Comparison of ENCODE assay signal across 19 cellular contexts in the genomic region with DNA sequence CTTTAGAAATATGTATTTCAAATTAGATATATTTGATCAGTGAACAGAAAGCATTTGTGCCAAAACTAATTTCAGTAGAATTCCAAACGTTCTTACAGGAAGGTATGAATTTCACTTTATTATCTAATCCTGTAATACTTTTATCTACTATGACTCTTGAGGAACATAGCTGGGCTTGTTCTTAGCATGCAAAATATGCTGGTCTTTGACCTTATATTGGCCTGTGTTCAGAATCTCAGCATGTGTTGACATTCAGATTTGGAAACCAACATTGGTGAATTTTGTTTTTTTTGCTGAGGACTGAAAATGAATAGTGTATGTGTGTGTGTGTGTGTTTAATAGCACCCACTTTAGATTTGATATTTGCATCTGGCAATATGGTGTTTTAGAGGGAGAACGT.
"Had no signal": no experiment of that assay in that cellular context is flagged by ENCODE, and none has a peak within 500 bp of the region (broad histone marks: within the 10 kb centered on the region; RNA-seq: fewer than 3 reads in every experiment).

No MANE protein-coding gene starts in this region.

- H3K4me3 Mint-ChIP-seq: activated CD4-positive, alpha-beta T cell treated with anti-CD3 and anti-CD28 coated beads for 36 hours; activated naive CD8-positive, alpha-beta T cell; activated T-helper 1 cell treated with anti-CD3 and anti-CD28 coated beads, Interleukin-12 subunit alpha, Interleukin-12 subunit beta, Interleukin-2, Interleukin-4 antibody, amounts not matched to agents 30 ng/mL and 10 ng/mL and 1 ng/mL, durations not matched to agents 14 hours and 24 hours and 36 hours; immature natural killer cell; natural killer cell treated with Interleukin-12 subunit alpha and Interleukin-12 subunit beta and Interleukin-15 and Interleukin-18, amount 100 ng/mL, for 72 hours; stimulated activated naive B cell treated with anti-CD40 and anti-IgM and Interleukin-4, amounts not matched to agents 10 μg/mL and 1 μg/mL and 100 μg/mL, for 72 hours; WTC11 had no signal

- H3K27ac Mint-ChIP-seq: activated CD4-positive, alpha-beta T cell treated with anti-CD3 and anti-CD28 coated beads for 36 hours; activated naive CD8-positive, alpha-beta T cell; activated T-helper 1 cell treated with anti-CD3 and anti-CD28 coated beads, Interleukin-12 subunit alpha, Interleukin-12 subunit beta, Interleukin-2, Interleukin-4 antibody, amounts not matched to agents 30 ng/mL and 10 ng/mL and 1 ng/mL, durations not matched to agents 14 hours and 24 hours and 36 hours; immature natural killer cell; natural killer cell treated with Interleukin-12 subunit alpha and Interleukin-12 subunit beta and Interleukin-15 and Interleukin-18, amount 100 ng/mL, for 72 hours; stimulated activated naive B cell treated with anti-CD40 and anti-IgM and Interleukin-4, amounts not matched to agents 10 μg/mL and 1 μg/mL and 100 μg/mL, for 72 hours; WTC11 had no signal

- H3K27me3 ChIP-seq: brain microvascular endothelial cell, sigmoid colon, upper lobe of left lung had no signal

- H3K4me1 Mint-ChIP-seq: activated CD4-positive, alpha-beta T cell treated with anti-CD3 and anti-CD28 coated beads for 36 hours; stimulated activated naive B cell treated with anti-CD40 and anti-IgM and Interleukin-4, amounts not matched to agents 10 μg/mL and 1 μg/mL and 100 μg/mL, for 72 hours had no signal

- H3K4me3 ChIP-seq: lung, sigmoid colon, thoracic aorta, upper lobe of left lung had no signal

- DNase-seq: activated CD4-positive, alpha-beta T cell treated with anti-CD3 and anti-CD28 coated beads for 36 hours; activated CD4-positive, alpha-beta T cell treated with anti-CD3 and anti-CD28 coated beads, Interleukin-2, amount 50 U/mL, for 48 hours; activated gamma-delta T cell treated with Interleukin-2 at 50 U/mL for 16 hours; activated T-cell treated with anti-CD3 and anti-CD28 coated beads for 4 hours; brain microvascular endothelial cell; cerebellar nuclear complex; effector CD4-positive, alpha-beta T cell; immature natural killer cell; nucleus accumbens; sigmoid colon; stimulated activated naive B cell treated with anti-CD40 and anti-IgM and Interleukin-4, amounts not matched to agents 10 μg/mL and 1 μg/mL and 100 μg/mL, for 72 hours; SW 1271; upper lobe of left lung had no signal

- H3K9me3 Mint-ChIP-seq: activated T-helper 1 cell treated with anti-CD3 and anti-CD28 coated beads, Interleukin-12 subunit alpha, Interleukin-12 subunit beta, Interleukin-2, Interleukin-4 antibody, amounts not matched to agents 30 ng/mL and 10 ng/mL and 1 ng/mL, durations not matched to agents 14 hours and 24 hours and 36 hours; natural killer cell treated with Interleukin-12 subunit alpha and Interleukin-12 subunit beta and Interleukin-15 and Interleukin-18, amount 100 ng/mL, for 72 hours; stimulated activated naive B cell treated with anti-CD40 and anti-IgM and Interleukin-4, amounts not matched to agents 10 μg/mL and 1 μg/mL and 100 μg/mL, for 72 hours; WTC11 had no signal

- H3K9me3 ChIP-seq: sigmoid colon, thoracic aorta, upper lobe of left lung had no signal

- H3K36me3 Mint-ChIP-seq: activated naive CD8-positive, alpha-beta T cell; immature natural killer cell; natural killer cell treated with Interleukin-12 subunit alpha and Interleukin-12 subunit beta and Interleukin-15 and Interleukin-18, amount 100 ng/mL, for 72 hours; stimulated activated naive B cell treated with anti-CD40 and anti-IgM and Interleukin-4, amounts not matched to agents 10 μg/mL and 1 μg/mL and 100 μg/mL, for 72 hours; WTC11 had no signal

- H3K27ac ChIP-seq: brain microvascular endothelial cell, thoracic aorta, upper lobe of left lung had no signal

- ATAC-seq: activated CD4-positive, alpha-beta T cell treated with anti-CD3 and anti-CD28 coated beads for 36 hours; natural killer cell treated with Interleukin-12 subunit alpha and Interleukin-12 subunit beta and Interleukin-15 and Interleukin-18, amount 100 ng/mL, for 72 hours; stimulated activated naive B cell treated with anti-CD40 and anti-IgM and Interleukin-4, amounts not matched to agents 10 μg/mL and 1 μg/mL and 100 μg/mL, for 72 hours; WTC11 had no signal

- H3K36me3 ChIP-seq: brain microvascular endothelial cell had no signal
